20 cellular contexts compared by ENCODE assay signal in the genomic region with DNA sequence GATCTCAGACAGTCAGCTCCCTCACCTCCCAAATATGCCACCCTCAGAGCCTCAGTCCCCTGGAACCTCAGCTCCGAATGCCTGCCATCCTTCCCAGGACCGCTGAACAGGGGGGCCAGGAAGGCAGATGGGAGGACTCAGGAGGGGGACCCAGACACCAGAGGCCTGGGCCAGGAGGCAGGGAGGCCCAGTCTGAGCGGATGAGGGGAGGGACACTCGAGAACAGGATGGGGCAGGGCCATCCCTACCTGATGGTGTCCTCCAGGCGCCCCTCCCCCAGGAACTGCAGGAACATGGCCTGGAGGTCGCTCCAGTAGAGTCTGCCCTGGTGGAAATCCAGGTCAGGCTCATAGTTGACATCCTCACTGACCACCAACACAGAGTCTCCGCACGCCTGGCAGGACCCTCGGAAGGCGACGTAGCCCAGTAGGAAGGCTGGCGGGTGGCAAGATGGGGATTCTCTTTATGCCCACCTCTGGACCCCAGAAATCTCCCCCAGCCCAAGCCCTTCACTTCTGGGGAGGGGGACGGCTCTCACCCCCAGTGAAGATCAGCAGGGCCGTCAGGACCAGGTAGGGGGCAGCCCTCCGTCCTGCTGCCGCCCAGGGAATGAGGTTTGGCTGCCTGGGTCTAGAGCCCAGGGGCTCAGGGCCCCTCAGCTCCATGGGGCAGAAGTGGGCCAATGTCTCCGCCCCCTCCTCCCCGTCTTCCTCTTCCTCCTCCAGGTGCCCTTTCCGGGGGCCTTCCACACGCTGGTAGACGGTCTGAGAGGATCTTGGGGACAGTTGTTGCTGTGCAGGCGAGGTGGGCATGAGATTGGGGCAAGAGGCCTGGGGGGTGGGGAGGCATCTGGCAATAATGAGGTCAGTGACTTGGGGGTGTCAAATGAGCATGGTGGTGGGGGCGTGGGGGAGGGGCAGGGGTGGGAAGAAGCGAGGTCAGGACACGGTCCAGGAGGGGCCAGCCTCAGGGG. TPM values are rescaled to one million over a fixed set of nuclear protein-coding genes. Genes with fewer than 3 reads are reported as not detected.
DNase-seq lines count a peak whose midpoint lies in the region; TF ChIP-seq lines count a peak whose summit lies in the region.
"Had no signal": no experiment of that assay in that cellular context is flagged by ENCODE, and none has a peak within 500 bp of the region (broad histone marks: within the 10 kb centered on the region; RNA-seq: fewer than 3 reads in every experiment).

No MANE protein-coding gene starts in this region.

- H3K27me3 ChIP-seq in H7 (ENCODE audit: control insufficient read depth, insufficient read depth, low read length) (no peaks in the 10 kb centered on the region; the same call in 1 of the 2 replicates), osteoblast (ENCODE audit: insufficient read depth, low read length) (peaks cover 4% of the 10 kb centered on the region)
- H3K27me3 ChIP-seq: BLaER1 treated with 17β-estradiol and CSF1 and Interleukin-3, amounts not matched to agents 10 nM and 100 nM had no signal

- H3K9me3 ChIP-seq in osteoblast (ENCODE audit: low read depth, low read length) = no peaks in the 10 kb centered on the region
- H3K9me3 ChIP-seq in OCI-LY7 (ENCODE audit: low read length) = no peaks in the 10 kb centered on the region
- H3K9me3 ChIP-seq: BLaER1 treated with 17β-estradiol and CSF1 and Interleukin-3, amounts not matched to agents 10 nM and 100 nM; HAP-1 had no signal

- intact Hi-C loops in OCI-LY7 (cut with micrococcal nuclease; ENCODE audit: unreplicated experiment) = no loop called here
- intact Hi-C loops in CD14-positive monocyte (cut with micrococcal nuclease) = no loop called here
- intact Hi-C loops in Calu3 (cut with micrococcal nuclease; ENCODE audit: unreplicated experiment) = no loop called here

- H2AFZ ChIP-seq in osteoblast (ENCODE audit: low read length) (no peak overlapping the region), OCI-LY7 (ENCODE audit: low read length) (no peak overlapping the region)

- no peaks in the 10 kb centered on the region for H3K4me1 Mint-ChIP-seq in CD14-positive monocyte
- no peaks in the 10 kb centered on the region for H3K4me1 Mint-ChIP-seq in Calu3 (ENCODE audit: low read depth, unreplicated experiment)

- H3K79me2 ChIP-seq in osteoblast (ENCODE audit: insufficient read depth, low read length) (no peaks in the 10 kb centered on the region), OCI-LY7 (ENCODE audit: insufficient read depth, low read depth, low read length) (no peaks in the 10 kb centered on the region)

- CTCF ChIA-PET in OCI-LY7 (lab: Charles Lee; ENCODE audit: unreplicated experiment) = no interaction called here
- CTCF ChIA-PET in Calu3 (lab: Charles Lee) = no interaction called here

- BruUV-seq in OCI-LY7 (replicated peaks; lab: Mats Ljungman, UMichigan) (no TSS peak), Calu3 (replicated peaks; lab: Mats Ljungman, UMichigan) (no TSS peak)

- no peak overlapping the region for H3K4me3 Mint-ChIP-seq in CD14-positive monocyte
- H3K4me3 Mint-ChIP-seq in Calu3 (ENCODE audit: low read depth, unreplicated experiment) = no peak overlapping the region

- H3K27ac ChIP-seq in osteoblast (ENCODE audit: low read depth, low read length) (no peak overlapping the region), OCI-LY7 (ENCODE audit: low read depth, low read length, poor library complexity, severe bottlenecking) (no peak overlapping the region)
- H3K27ac ChIP-seq: BLaER1 treated with 17β-estradiol and CSF1 and Interleukin-3, amounts not matched to agents 10 nM and 100 nM had no signal

- H3K27me3 Mint-ChIP-seq in CD14-positive monocyte (ENCODE audit: low read depth in 3 of 3) = peaks cover 13 to 23% (median 13%) of the 10 kb centered on the region in 3 donors
- peaks cover 39% of the 10 kb centered on the region for H3K27me3 Mint-ChIP-seq in Calu3 (ENCODE audit: unreplicated experiment)

- H3K4me2 ChIP-seq in osteoblast (ENCODE audit: insufficient read depth, low read length) (no peak overlapping the region), OCI-LY7 (ENCODE audit: low read length) (no peak overlapping the region)
- H3K4me2 ChIP-seq: BLaER1 treated with 17β-estradiol and CSF1 and Interleukin-3, amounts not matched to agents 10 nM and 100 nM had no signal

- H3K9me3 Mint-ChIP-seq in CD14-positive monocyte (no peaks in the 10 kb centered on the region), Calu3 (ENCODE audit: low read depth, unreplicated experiment) (no peaks in the 10 kb centered on the region)

- TF ChIP-seq CTCF in osteoblast (IDR thresholded peaks at IDR 0.05; ENCODE audit: extremely low read depth, low read depth, low read length) = no peak
- TF ChIP-seq CTCF in OCI-LY7 (conservative IDR thresholded peaks at IDR 0.05; ENCODE audit: low read length) = no peak
- TF ChIP-seq CTCF in CD14-positive monocyte (IDR thresholded peaks at IDR 0.05) = no peak
- TF ChIP-seq CTCF in Calu3 (IDR thresholded peaks at IDR 0.05; ENCODE audit: unreplicated experiment) = no peak

- H3K4me1 ChIP-seq in osteoblast (ENCODE audit: insufficient read depth, low read length) (no peaks in the 10 kb centered on the region), OCI-LY7 (ENCODE audit: insufficient read depth, low read length, poor library complexity, severe bottlenecking) (peaks cover 13% of the 10 kb centered on the region)
- H3K4me1 ChIP-seq: HAP-1 had no signal

- POLR2A ChIA-PET in OCI-LY7 (lab: Charles Lee) = no interaction called here

- peak; percentile 65 for DNase-seq in H7
- DNase-seq in OCI-M1 (lab: John Stamatoyannopoulos, UW) = peak; percentile 88
- peak; percentile 84 to 91 for DNase-seq in erythroblast (lab: John Stamatoyannopoulos, UW)
- peak; percentile 70 for DNase-seq in osteoblast (ENCODE audit: insufficient read length, low spot score, missing footprints)
- DNase-seq in OCI-LY7 (ENCODE audit: low spot score) = no peak
- no peak for DNase-seq in CD14-positive monocyte (ENCODE audit: low spot score)
- no peak for DNase-seq in Calu3
- DNase-seq: DND-41; KG1; MV-4-11; NCI-H1417; NCI-H187; NCI-H2107; NCI-H510A; NCI-H748 treated with DMSO at 0.1 percent for 48 hours; NK-92 treated with Interleukin-12 subunit alpha and Interleukin-12 subunit beta, amount 100 ng/mL, for 24 hours; SHP77 treated with DMSO at 0.1 percent for 48 hours had no signal

- TF ChIP-seq POLR2A in erythroblast (IDR thresholded peaks at IDR 0.05; ENCODE audit: low read length) = peak; percentile 57

- H4K20me1 ChIP-seq in osteoblast (ENCODE audit: insufficient read depth, low read length) (no peaks in the 10 kb centered on the region), OCI-LY7 (ENCODE audit: insufficient read depth, low read length) (no peaks in the 10 kb centered on the region)
- H4K20me1 ChIP-seq: BLaER1 treated with 17β-estradiol and CSF1 and Interleukin-3, amounts not matched to agents 10 nM and 100 nM had no signal

- H3K36me3 ChIP-seq in H7 (replicated peaks; ENCODE audit: control insufficient read depth, insufficient read depth, low read length) (no peaks in the 10 kb centered on the region), osteoblast (ENCODE audit: insufficient read depth, low read length) (no peaks in the 10 kb centered on the region), OCI-LY7 (ENCODE audit: insufficient read depth, low read length) (no peaks in the 10 kb centered on the region)
- H3K36me3 ChIP-seq: BLaER1 treated with 17β-estradiol and CSF1 and Interleukin-3, amounts not matched to agents 10 nM and 100 nM; HAP-1 had no signal

- no peaks in the 10 kb centered on the region for H3K9me2 ChIP-seq in OCI-LY7 (ENCODE audit: insufficient read depth, low read length)

- H3K36me3 Mint-ChIP-seq in CD14-positive monocyte (no peaks in the 10 kb centered on the region), Calu3 (ENCODE audit: insufficient read depth, unreplicated experiment) (no peaks in the 10 kb centered on the region)

- no peak overlapping the region for H3K27ac Mint-ChIP-seq in CD14-positive monocyte
- H3K27ac Mint-ChIP-seq in Calu3 (ENCODE audit: unreplicated experiment) = no peak overlapping the region

- H3K4me3 ChIP-seq in H7 (ENCODE audit: insufficient read depth, low read depth, low read length) = no peak overlapping the region
- H3K4me3 ChIP-seq in osteoblast (ENCODE audit: insufficient read depth, low read length) = no peak overlapping the region
- H3K4me3 ChIP-seq in OCI-LY7 (ENCODE audit: low read depth, low read length, poor library complexity, severe bottlenecking) = no peak overlapping the region
- H3K4me3 ChIP-seq: BLaER1 treated with 17β-estradiol and CSF1 and Interleukin-3, amounts not matched to agents 10 nM and 100 nM; HAP-1 had no signal

RNA-seq across cellular contexts. Expression of gene TFR2, which starts 0.6 kb away (rescaled TPM):
- total RNA-seq in H7 (2014; rRNA removed; shearing (Covaris generic)) = 2.0 and 4.4 TPM in 2 replicates
- under 0.01 and 0.29 TPM in 2 replicates for total RNA-seq in osteoblast
- 8.1 and 12.1 TPM in 2 replicates for total RNA-seq in OCI-LY7 (2014; rRNA removed; shearing (Covaris generic))
- total RNA-seq in OCI-LY7 (2022) = 25.0 and 26.0 TPM in 2 replicates
- polyA plus RNA-seq in CD14-positive monocyte = under 1 TPM in 1 of 2 donors, not detected in 1; 0.79 TPM
- 0.90 and 1.5 TPM in 2 replicates for total RNA-seq in Calu3 (2022)

RNA-seq across cellular contexts. Expression of gene ACTL6B, which starts 15.5 kb away (rescaled TPM):
- 0.30 and 0.90 TPM in 2 replicates for total RNA-seq in H7 (2014; rRNA removed; shearing (Covaris generic))
- total RNA-seq in osteoblast (not detected in 2 replicates), OCI-LY7 (2022) (not detected in 2 replicates), Calu3 (2022) (not detected in 2 replicates)
- total RNA-seq in OCI-LY7 (2014; rRNA removed; shearing (Covaris generic)) = not detected in 2 replicates
- not detected for polyA plus RNA-seq in CD14-positive monocyte
- total RNA-seq: RPMI7951 had no signal

RNA-seq across cellular contexts. Expression of gene MOSPD3, which starts 28.4 kb away (rescaled TPM):
- 18.6 and 21.8 TPM in 2 replicates for total RNA-seq in H7 (2014; rRNA removed; shearing (Covaris generic))
- total RNA-seq in osteoblast (5.1 and 7.1 TPM in 2 replicates), OCI-LY7 (2022) (10.4 and 15.1 TPM in 2 replicates), Calu3 (2022) (11.7 and 14.6 TPM in 2 replicates)
- 7.1 and 12.0 TPM in 2 replicates for total RNA-seq in OCI-LY7 (2014; rRNA removed; shearing (Covaris generic))
- polyA plus RNA-seq in CD14-positive monocyte = 10 to 100 TPM; 12.7 to 13.3 TPM

RNA-seq across cellular contexts. Expression of gene GNB2, which starts 32.8 kb away (rescaled TPM):
- 108 and 122 TPM in 2 replicates for total RNA-seq in H7 (2014; rRNA removed; shearing (Covaris generic))
- 72.7 and 84.6 TPM in 2 replicates for total RNA-seq in osteoblast
- 59.4 and 80.4 TPM in 2 replicates for total RNA-seq in OCI-LY7 (2014; rRNA removed; shearing (Covaris generic))
- 174 and 180 TPM in 2 replicates for total RNA-seq in OCI-LY7 (2022)
- polyA plus RNA-seq in CD14-positive monocyte = 10 to 100 TPM; 90.0 to 94.6 TPM
- total RNA-seq in Calu3 (2022) = 129 and 134 TPM in 2 replicates

RNA-seq across cellular contexts. Expression of gene PCOLCE, which starts 38.6 kb away (rescaled TPM):
- total RNA-seq in H7 (2014; rRNA removed; shearing (Covaris generic)) = 22.5 and 24.1 TPM in 2 replicates
- 231 and 259 TPM in 2 replicates for total RNA-seq in osteoblast
- total RNA-seq in OCI-LY7 (2014; rRNA removed; shearing (Covaris generic)) = 8.8 and 27.6 TPM in 2 replicates
- total RNA-seq in OCI-LY7 (2022) = 32.3 and 38.3 TPM in 2 replicates
- polyA plus RNA-seq in CD14-positive monocyte = under 1 TPM; 0.18 to 0.58 TPM
- total RNA-seq in Calu3 (2022) = 4.4 and 6.1 TPM in 2 replicates

Comparison
In these comparisons a context has a peak if more than half of its experiments do, and no peak if none do; other contexts are left out.
1. DNase-seq: peak in H7 (single experiment), OCI-M1 (single experiment), erythroblast (2 of 2) and osteoblast (single experiment); none in OCI-LY7 (single experiment), CD14-positive monocyte (single experiment) and Calu3 (single experiment).